1 cellular context compared by ENCODE assay signal in the genomic region with DNA sequence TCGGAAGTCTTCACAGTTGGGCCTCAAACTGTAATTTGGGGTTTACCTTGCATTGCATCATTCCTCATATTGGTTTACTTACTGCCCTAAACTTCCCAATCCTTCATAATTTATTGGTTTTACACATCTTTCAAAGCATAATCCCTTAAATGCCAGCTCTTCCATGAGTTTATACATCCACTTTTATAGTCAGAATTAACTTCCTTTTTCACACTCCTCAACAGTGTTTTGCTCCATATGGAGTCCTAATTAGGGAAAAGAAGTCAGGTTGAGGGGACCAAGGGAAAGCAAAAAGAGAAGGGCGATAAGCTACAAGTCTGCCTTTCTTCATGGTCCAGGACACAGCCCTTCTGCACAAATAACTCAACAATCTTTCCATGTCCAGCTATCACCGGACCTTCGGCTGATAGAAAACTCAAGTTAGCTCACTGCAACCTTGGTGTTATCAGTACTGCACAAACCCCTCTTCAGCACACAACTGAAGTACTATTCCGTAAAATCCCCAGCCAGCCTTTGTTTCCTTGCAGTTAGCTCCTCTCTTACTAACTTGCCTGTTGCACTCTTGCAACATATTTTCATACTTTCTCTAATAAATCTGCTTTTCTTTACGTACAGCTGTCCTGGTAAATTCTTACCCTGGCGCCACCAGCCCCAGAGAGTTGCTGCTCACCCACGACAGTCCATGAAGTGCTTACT.
TF ChIP-seq lines count a peak whose summit lies in the region.

No MANE protein-coding gene starts in this region.

TF ChIP-seq in K562, 482 proteins besides CTCF, POLR2A, EP300 and RAD21 (continued from another document and continues in another):
- TF ChIP-seq, protein P1, sequence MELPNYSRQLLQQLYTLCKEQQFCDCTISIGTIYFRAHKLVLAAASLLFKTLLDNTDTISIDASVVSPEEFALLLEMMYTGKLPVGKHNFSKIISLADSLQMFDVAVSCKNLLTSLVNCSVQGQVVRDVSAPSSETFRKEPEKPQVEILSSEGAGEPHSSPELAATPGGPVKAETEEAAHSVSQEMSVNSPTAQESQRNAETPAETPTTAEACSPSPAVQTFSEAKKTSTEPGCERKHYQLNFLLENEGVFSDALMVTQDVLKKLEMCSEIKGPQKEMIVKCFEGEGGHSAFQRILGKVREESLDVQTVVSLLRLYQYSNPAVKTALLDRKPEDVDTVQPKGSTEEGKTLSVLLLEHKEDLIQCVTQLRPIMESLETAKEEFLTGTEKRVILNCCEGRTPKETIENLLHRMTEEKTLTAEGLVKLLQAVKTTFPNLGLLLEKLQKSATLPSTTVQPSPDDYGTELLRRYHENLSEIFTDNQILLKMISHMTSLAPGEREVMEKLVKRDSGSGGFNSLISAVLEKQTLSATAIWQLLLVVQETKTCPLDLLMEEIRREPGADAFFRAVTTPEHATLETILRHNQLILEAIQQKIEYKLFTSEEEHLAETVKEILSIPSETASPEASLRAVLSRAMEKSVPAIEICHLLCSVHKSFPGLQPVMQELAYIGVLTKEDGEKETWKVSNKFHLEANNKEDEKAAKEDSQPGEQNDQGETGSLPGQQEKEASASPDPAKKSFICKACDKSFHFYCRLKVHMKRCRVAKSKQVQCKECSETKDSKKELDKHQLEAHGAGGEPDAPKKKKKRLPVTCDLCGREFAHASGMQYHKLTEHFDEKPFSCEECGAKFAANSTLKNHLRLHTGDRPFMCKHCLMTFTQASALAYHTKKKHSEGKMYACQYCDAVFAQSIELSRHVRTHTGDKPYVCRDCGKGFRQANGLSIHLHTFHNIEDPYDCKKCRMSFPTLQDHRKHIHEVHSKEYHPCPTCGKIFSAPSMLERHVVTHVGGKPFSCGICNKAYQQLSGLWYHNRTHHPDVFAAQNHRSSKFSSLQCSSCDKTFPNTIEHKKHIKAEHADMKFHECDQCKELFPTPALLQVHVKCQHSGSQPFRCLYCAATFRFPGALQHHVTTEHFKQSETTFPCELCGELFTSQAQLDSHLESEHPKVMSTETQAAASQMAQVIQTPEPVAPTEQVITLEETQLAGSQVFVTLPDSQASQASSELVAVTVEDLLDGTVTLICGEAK (IDR thresholded peaks at IDR 0.05): 0 out of 2 replicates have a peak, but pooled peaks have one; percentile 15
- TF ChIP-seq, protein P1 (CRISPR knock-in tag; IDR thresholded peaks at IDR 0.05): no peak
- TF ChIP-seq, protein P2, sequence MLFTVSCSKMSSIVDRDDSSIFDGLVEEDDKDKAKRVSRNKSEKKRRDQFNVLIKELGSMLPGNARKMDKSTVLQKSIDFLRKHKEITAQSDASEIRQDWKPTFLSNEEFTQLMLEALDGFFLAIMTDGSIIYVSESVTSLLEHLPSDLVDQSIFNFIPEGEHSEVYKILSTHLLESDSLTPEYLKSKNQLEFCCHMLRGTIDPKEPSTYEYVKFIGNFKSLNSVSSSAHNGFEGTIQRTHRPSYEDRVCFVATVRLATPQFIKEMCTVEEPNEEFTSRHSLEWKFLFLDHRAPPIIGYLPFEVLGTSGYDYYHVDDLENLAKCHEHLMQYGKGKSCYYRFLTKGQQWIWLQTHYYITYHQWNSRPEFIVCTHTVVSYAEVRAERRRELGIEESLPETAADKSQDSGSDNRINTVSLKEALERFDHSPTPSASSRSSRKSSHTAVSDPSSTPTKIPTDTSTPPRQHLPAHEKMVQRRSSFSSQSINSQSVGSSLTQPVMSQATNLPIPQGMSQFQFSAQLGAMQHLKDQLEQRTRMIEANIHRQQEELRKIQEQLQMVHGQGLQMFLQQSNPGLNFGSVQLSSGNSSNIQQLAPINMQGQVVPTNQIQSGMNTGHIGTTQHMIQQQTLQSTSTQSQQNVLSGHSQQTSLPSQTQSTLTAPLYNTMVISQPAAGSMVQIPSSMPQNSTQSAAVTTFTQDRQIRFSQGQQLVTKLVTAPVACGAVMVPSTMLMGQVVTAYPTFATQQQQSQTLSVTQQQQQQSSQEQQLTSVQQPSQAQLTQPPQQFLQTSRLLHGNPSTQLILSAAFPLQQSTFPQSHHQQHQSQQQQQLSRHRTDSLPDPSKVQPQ (CRISPR knock-in tag; IDR thresholded peaks at IDR 0.05; ENCODE audit: borderline replicate concordance): no peak
- TF ChIP-seq TAL1 (IDR thresholded peaks at IDR 0.05): peak; percentile 74
- TF ChIP-seq ZNF12 (CRISPR knock-in tag; IDR thresholded peaks at IDR 0.05): no peak
- 0 out of 2 replicates have a peak, but pooled peaks have one; percentile 22 for TF ChIP-seq SP1 (CRISPR knock-in tag; IDR thresholded peaks at IDR 0.05)
- TF ChIP-seq GTF2B (IDR thresholded peaks at IDR 0.05; ENCODE audit: extremely low read depth, insufficient read length): no peak
- TF ChIP-seq CBX2 (IDR thresholded peaks at IDR 0.05; ENCODE audit: insufficient read depth, low read length, poor library complexity, severe bottlenecking): no peak
- no peak for TF ChIP-seq WHSC1 (IDR thresholded peaks at IDR 0.05; ENCODE audit: low read length)
- TF ChIP-seq, protein P3, sequence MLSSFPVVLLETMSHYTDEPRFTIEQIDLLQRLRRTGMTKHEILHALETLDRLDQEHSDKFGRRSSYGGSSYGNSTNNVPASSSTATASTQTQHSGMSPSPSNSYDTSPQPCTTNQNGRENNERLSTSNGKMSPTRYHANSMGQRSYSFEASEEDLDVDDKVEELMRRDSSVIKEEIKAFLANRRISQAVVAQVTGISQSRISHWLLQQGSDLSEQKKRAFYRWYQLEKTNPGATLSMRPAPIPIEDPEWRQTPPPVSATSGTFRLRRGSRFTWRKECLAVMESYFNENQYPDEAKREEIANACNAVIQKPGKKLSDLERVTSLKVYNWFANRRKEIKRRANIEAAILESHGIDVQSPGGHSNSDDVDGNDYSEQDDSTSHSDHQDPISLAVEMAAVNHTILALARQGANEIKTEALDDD (IDR thresholded peaks at IDR 0.05): peak; percentile 92
- no peak; the same call in 1 of the 2 replicates for TF ChIP-seq SMARCC2 (IDR thresholded peaks at IDR 0.05; ENCODE audit: low read depth)
- no peak for TF ChIP-seq NCOA2 (IDR thresholded peaks at IDR 0.05; ENCODE audit: partially characterized antibody in 2 of 2)
- TF ChIP-seq MEF2A (IDR thresholded peaks at IDR 0.05; ENCODE audit: control insufficient read depth, low read depth, low read length): no peak
- TF ChIP-seq, protein P4, sequence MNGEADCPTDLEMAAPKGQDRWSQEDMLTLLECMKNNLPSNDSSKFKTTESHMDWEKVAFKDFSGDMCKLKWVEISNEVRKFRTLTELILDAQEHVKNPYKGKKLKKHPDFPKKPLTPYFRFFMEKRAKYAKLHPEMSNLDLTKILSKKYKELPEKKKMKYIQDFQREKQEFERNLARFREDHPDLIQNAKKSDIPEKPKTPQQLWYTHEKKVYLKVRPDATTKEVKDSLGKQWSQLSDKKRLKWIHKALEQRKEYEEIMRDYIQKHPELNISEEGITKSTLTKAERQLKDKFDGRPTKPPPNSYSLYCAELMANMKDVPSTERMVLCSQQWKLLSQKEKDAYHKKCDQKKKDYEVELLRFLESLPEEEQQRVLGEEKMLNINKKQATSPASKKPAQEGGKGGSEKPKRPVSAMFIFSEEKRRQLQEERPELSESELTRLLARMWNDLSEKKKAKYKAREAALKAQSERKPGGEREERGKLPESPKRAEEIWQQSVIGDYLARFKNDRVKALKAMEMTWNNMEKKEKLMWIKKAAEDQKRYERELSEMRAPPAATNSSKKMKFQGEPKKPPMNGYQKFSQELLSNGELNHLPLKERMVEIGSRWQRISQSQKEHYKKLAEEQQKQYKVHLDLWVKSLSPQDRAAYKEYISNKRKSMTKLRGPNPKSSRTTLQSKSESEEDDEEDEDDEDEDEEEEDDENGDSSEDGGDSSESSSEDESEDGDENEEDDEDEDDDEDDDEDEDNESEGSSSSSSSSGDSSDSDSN (IDR thresholded peaks at IDR 0.05; ENCODE audit: borderline replicate concordance in 1 of 2, low read depth in 2 of 2, low read length in 2 of 2): peak in 1 of 2 experiments; percentile 66; a peak in 1 of 4 replicates
- TF ChIP-seq MCM7 (IDR thresholded peaks at IDR 0.05): no peak
- no peak for TF ChIP-seq ZNF830 (CRISPR knock-in tag; IDR thresholded peaks at IDR 0.05)
- TF ChIP-seq SMARCE1 (IDR thresholded peaks at IDR 0.05): peak; percentile 33; the same call in 1 of the 2 replicates
- TF ChIP-seq ZNF354B (CRISPR knock-in tag; IDR thresholded peaks at IDR 0.05): no peak
- no peak for TF ChIP-seq KDM5B (IDR thresholded peaks at IDR 0.05; ENCODE audit: insufficient replicate concordance, low read depth, low read length)
- no peak for TF ChIP-seq COPS2 (conservative IDR thresholded peaks at IDR 0.05)
- peak; percentile 50; the same call in 1 of the 2 replicates for TF ChIP-seq ZNF395 (CRISPR knock-in tag; IDR thresholded peaks at IDR 0.05)
- peak; percentile 22 for TF ChIP-seq TAF9B (IDR thresholded peaks at IDR 0.05; ENCODE audit: partially characterized antibody)
- no peak for TF ChIP-seq ZNF277 (CRISPR knock-in tag; IDR thresholded peaks at IDR 0.05; ENCODE audit: borderline replicate concordance)
- TF ChIP-seq STAT5B (CRISPR knock-in tag; IDR thresholded peaks at IDR 0.05): no peak
- no peak for TF ChIP-seq MCM2 (IDR thresholded peaks at IDR 0.05; ENCODE audit: low read depth)
- TF ChIP-seq E2F4 (CRISPR knock-in tag; IDR thresholded peaks at IDR 0.05; ENCODE audit: low read depth): no peak
- TF ChIP-seq HDGF (IDR thresholded peaks at IDR 0.05): no peak
